12 cellular contexts compared by ENCODE assay signal in genomic region chr4:86543560-86544312, GRCh38. TPM values are rescaled to one million over a fixed set of nuclear protein-coding genes. Genes with fewer than 3 reads are reported as not detected.
DNase-seq lines count a peak whose midpoint lies in the region; TF ChIP-seq lines count a peak whose summit lies in the region.
"Had no signal": no experiment of that assay in that cellular context is flagged by ENCODE, and none has a peak within 500 bp of the region (broad histone marks: within the 10 kb centered on the region; RNA-seq: fewer than 3 reads in every experiment).

No MANE protein-coding gene starts in this region.

- H3K4me1 Mint-ChIP-seq in T-helper 1 cell treated with Interleukin-12 subunit alpha and Interleukin-12 subunit beta and Interleukin-4 antibody, amounts not matched to agents 30 μg/mL and 1 μg/mL, for 36 hours (ENCODE audit: low read depth): peaks cover 37% of the 10 kb centered on the region

- H3K36me3 ChIP-seq in neuronal stem cell (replicated peaks in 1 of 2; ENCODE audit: control insufficient read depth in 2 of 2, insufficient read depth in 2 of 2, low read length in 2 of 2): no peaks in the 10 kb centered on the region
- H3K36me3 ChIP-seq: neutrophil had no signal

- H3K27ac Mint-ChIP-seq in T-helper 1 cell treated with Interleukin-12 subunit alpha and Interleukin-12 subunit beta and Interleukin-4 antibody, amounts not matched to agents 30 μg/mL and 1 μg/mL, for 36 hours: peak overlapping the region; percentile 94

- H3K79me1 ChIP-seq in neuronal stem cell (ENCODE audit: low read depth, low read length): no peaks in the 10 kb centered on the region

- H3K9me3 ChIP-seq in neuronal stem cell (replicated peaks in 1 of 2; ENCODE audit: control insufficient read depth in 2 of 2, insufficient read depth in 1 of 2, low read depth in 1 of 2, low read length in 2 of 2): no peaks in the 10 kb centered on the region
- H3K9me3 ChIP-seq: neutrophil had no signal

- no peak overlapping the region for H2AFZ ChIP-seq in neuronal stem cell (ENCODE audit: low read length)

- H3K9me3 Mint-ChIP-seq in T-helper 1 cell treated with Interleukin-12 subunit alpha and Interleukin-12 subunit beta and Interleukin-4 antibody, amounts not matched to agents 30 μg/mL and 1 μg/mL, for 36 hours: peaks cover 12% of the 10 kb centered on the region

- no peak overlapping the region for H3K4ac ChIP-seq in neuronal stem cell (ENCODE audit: low read length)

- peaks cover 8 to 23% of the 10 kb centered on the region in 2 donors for H3K4me1 ChIP-seq in neuronal stem cell (ENCODE audit: control insufficient read depth in 2 of 2, insufficient read depth in 1 of 2, low read depth in 1 of 2, low read length in 2 of 2)

- peak overlapping the region; percentile 80 for H3K27ac ChIP-seq in neuronal stem cell (replicated peaks; ENCODE audit: low read length)
- H3K27ac ChIP-seq: neutrophil had no signal

- H3K36me3 Mint-ChIP-seq in T-helper 1 cell treated with Interleukin-12 subunit alpha and Interleukin-12 subunit beta and Interleukin-4 antibody, amounts not matched to agents 30 μg/mL and 1 μg/mL, for 36 hours (ENCODE audit: low read depth): peaks cover 5% of the 10 kb centered on the region

- no peak overlapping the region for H2BK12ac ChIP-seq in neuronal stem cell (ENCODE audit: low read length)

- H3K9ac ChIP-seq in neuronal stem cell (ENCODE audit: low read depth, low read length, poor library complexity): no peak overlapping the region

- H2AK5ac ChIP-seq in neuronal stem cell (ENCODE audit: low read depth, low read length): no peak overlapping the region

- no peaks in the 10 kb centered on the region for H3K27me3 ChIP-seq in neuronal stem cell (ENCODE audit: control insufficient read depth in 3 of 3, insufficient read depth in 3 of 3, low read depth in 1 of 3, low read length in 3 of 3)

- H3K14ac ChIP-seq in neuronal stem cell (ENCODE audit: low read length): no peak overlapping the region

- H3K18ac ChIP-seq in neuronal stem cell (ENCODE audit: low read length): no peak overlapping the region

- no peak overlapping the region for H2BK120ac ChIP-seq in neuronal stem cell (ENCODE audit: low read depth, low read length)

- no peak overlapping the region for H2BK5ac ChIP-seq in neuronal stem cell (ENCODE audit: low read length)

- no peak overlapping the region for H4K8ac ChIP-seq in neuronal stem cell (ENCODE audit: low read depth, low read length)

- no peak overlapping the region for H2BK15ac ChIP-seq in neuronal stem cell (ENCODE audit: low read length)

- H3K4me3 Mint-ChIP-seq in T-helper 1 cell treated with Interleukin-12 subunit alpha and Interleukin-12 subunit beta and Interleukin-4 antibody, amounts not matched to agents 30 μg/mL and 1 μg/mL, for 36 hours: peak overlapping the region; percentile 51

- H4K91ac ChIP-seq in neuronal stem cell (ENCODE audit: low read depth, low read length, poor library complexity): no peak overlapping the region

- no peak for TF ChIP-seq CTCF in cardiac fibroblast (IDR thresholded peaks at IDR 0.05; ENCODE audit: low read depth, low read length)

- H3K23ac ChIP-seq in neuronal stem cell (ENCODE audit: low read depth, low read length, poor library complexity): no peak overlapping the region

- no peak for DNase-seq in T-helper 1 cell
- peak; percentile 43 for DNase-seq in M059J (ENCODE audit: low read depth)
- peak; percentile 13 to 24 for DNase-seq in cardiac fibroblast (ENCODE audit: low read depth in 2 of 2)
- peak; percentile 73 for DNase-seq in neuronal stem cell (ENCODE audit: low spot score)
- no peak for DNase-seq in stimulated activated CD4-positive, alpha-beta T cell treated with anti-CD3 and anti-CD28 coated beads, Interleukin-15, amount 100 ng/mL, for 24 hours
- no peak for DNase-seq in HT-29 (ENCODE audit: low spot score)
- DNase-seq in NCI-H345 (lab: John Stamatoyannopoulos, UW): no peak
- DNase-seq: effector CD8-positive, alpha-beta T cell; left colon; NCI-H2171 had no signal

- WGBS in neuronal stem cell (ENCODE audit: extremely low coverage in 2 of 2, insufficient read length in 2 of 2, insufficient replicate concordance in 1 of 2), 2 donors: no CpG with 5 or more reads among the region's 2 CpGs

- no peak overlapping the region for H3K4me2 ChIP-seq in neuronal stem cell (ENCODE audit: insufficient read depth, low read length, poor library complexity, severe bottlenecking)

- H3K4me3 ChIP-seq in cardiac fibroblast (replicated peaks in 1 of 2; ENCODE audit: low read depth in 2 of 2, low read length in 2 of 2) (no peak overlapping the region), neuronal stem cell (ENCODE audit: low read length in 2 of 2) (no peak overlapping the region)

- H3K27me3 Mint-ChIP-seq in T-helper 1 cell treated with Interleukin-12 subunit alpha and Interleukin-12 subunit beta and Interleukin-4 antibody, amounts not matched to agents 30 μg/mL and 1 μg/mL, for 36 hours (ENCODE audit: low read depth): peaks cover 11% of the 10 kb centered on the region

RNA-seq across cellular contexts. Expression of gene PTPN13, which starts 50.4 kb away (rescaled TPM):
- total RNA-seq in M059J (2014; rRNA removed; shearing (Covaris generic)): 10.3 and 12.3 TPM in 2 replicates
- polyA plus RNA-seq in neuronal stem cell (2013, experiment 1 of 2): 50.7 TPM
- 50.5 TPM for polyA plus RNA-seq in neuronal stem cell (2013, experiment 2 of 2)
- total RNA-seq in HT-29 (2014; rRNA removed; shearing (Covaris generic)): 6.1 and 8.9 TPM in 2 replicates

Comparison
In these comparisons a context has a peak if more than half of its experiments do, and no peak if none do; other contexts are left out.
1. DNase-seq: peak in M059J (single experiment), cardiac fibroblast (2 of 2) and neuronal stem cell (single experiment); none in T-helper 1 cell (0 of 5), stimulated activated CD4-positive, alpha-beta T cell treated with anti-CD3 and anti-CD28 coated beads, Interleukin-15, amount 100 ng/mL, for 24 hours (single experiment), HT-29 (single experiment) and NCI-H345 (single experiment).